ENCODE assay signal across 20 cellular contexts in the genomic region with DNA sequence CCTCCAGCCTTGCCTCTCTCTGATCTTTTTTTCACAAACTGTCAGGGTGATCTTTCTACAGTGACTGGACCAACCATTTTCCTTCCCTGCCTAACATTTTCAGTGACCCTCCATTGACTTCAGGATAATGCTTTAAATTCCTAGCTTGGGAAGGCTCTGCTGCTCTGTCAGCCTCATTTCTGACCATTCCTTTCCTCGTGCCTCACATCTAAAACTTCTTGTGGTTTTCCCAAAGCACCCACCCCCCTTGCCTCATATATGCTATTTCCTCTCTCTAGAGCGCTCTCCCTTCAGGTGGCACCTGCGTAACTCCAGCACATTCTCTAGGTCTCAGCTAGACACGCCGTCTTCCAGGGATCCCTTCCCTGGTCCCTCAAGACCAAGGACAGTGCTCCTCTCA. TPM values are rescaled to one million over a fixed set of nuclear protein-coding genes. Genes with fewer than 3 reads are reported as not detected.
DNase-seq lines count a peak whose midpoint lies in the region; ATAC-seq and TF ChIP-seq lines count a peak whose summit lies in the region.
"Had no signal": no experiment of that assay in that cellular context is flagged by ENCODE, and none has a peak within 500 bp of the region (broad histone marks: within the 10 kb centered on the region; RNA-seq: fewer than 3 reads in every experiment).

No MANE protein-coding gene starts in this region.

- H3K27ac ChIP-seq in trophoblast cell (ENCODE audit: low read depth, low read length) (no peak overlapping the region), stomach (no peak overlapping the region)
- H3K27ac ChIP-seq: A549, RWPE1 had no signal

- H3K23ac ChIP-seq in trophoblast cell (ENCODE audit: low read length), result no peak overlapping the region

- H2BK12ac ChIP-seq in trophoblast cell (ENCODE audit: low read length), result no peak overlapping the region

- no peak overlapping the region for H3K4me3 ChIP-seq in trophoblast cell (ENCODE audit: low read depth, low read length)
- no peak overlapping the region for H3K4me3 ChIP-seq in stomach
- H3K4me3 ChIP-seq: A549 had no signal

- H3K9me3 Mint-ChIP-seq in WTC11, result no peaks in the 10 kb centered on the region
- H3K9me3 Mint-ChIP-seq: CD4-positive, alpha-beta T cell had no signal

- TF ChIP-seq CTCF in WTC11 (IDR thresholded peaks at IDR 0.05) (no peak), stomach (IDR thresholded peaks at IDR 0.05) (no peak)

- H3K18ac ChIP-seq in trophoblast cell (ENCODE audit: low read length), result no peak overlapping the region

- H3K4ac ChIP-seq in trophoblast cell (ENCODE audit: low read depth, low read length), result no peak overlapping the region

- ATAC-seq in WTC11, result peak; percentile 34
- no peak for ATAC-seq in T-helper 17 cell

- no peak for TF ChIP-seq EP300 in stomach (IDR thresholded peaks at IDR 0.05)

- no peak overlapping the region for H3K9ac ChIP-seq in trophoblast cell (ENCODE audit: low read length)

- no peak for TF ChIP-seq POLR2A in stomach (IDR thresholded peaks at IDR 0.05)

- DNase-seq in EH (ENCODE audit: low read depth), result peak; percentile 70
- DNase-seq in WTC11 (ENCODE audit: low spot score), result no peak
- peak; percentile 24 for DNase-seq in glomerular visceral epithelial cell (ENCODE audit: extremely low spot score)
- DNase-seq in trophoblast cell, result peak; percentile 48 to 51
- DNase-seq in T-helper 17 cell, result no peak
- DNase-seq in stomach, result no peak
- no peak for DNase-seq in NCI-H2227 (lab: John Stamatoyannopoulos, UW; ENCODE audit: unreplicated experiment)
- DNase-seq: CD4-positive, alpha-beta T cell; DMS79 treated with DMSO at 0.1 percent for 48 hours; GF-D8; H7; NCI-H146; NCI-H345; NCI-H69; NK-92 treated with Interleukin-12 subunit alpha and Interleukin-12 subunit beta, amount 100 ng/mL, for 24 hours; OCI-M1 had no signal

- H3K36me3 Mint-ChIP-seq in WTC11 (no peaks in the 10 kb centered on the region), T-helper 17 cell (ENCODE audit: low read depth) (no peaks in the 10 kb centered on the region)

- no peaks in the 10 kb centered on the region for H3K4me1 Mint-ChIP-seq in WTC11
- H3K4me1 Mint-ChIP-seq in T-helper 17 cell, result peaks cover 6% of the 10 kb centered on the region

- no peak overlapping the region for H2AK5ac ChIP-seq in trophoblast cell (ENCODE audit: low read length)

- no CpG with 5 or more reads among the region's 5 CpGs for WGBS in trophoblast cell (ENCODE audit: extremely low coverage, insufficient coverage, insufficient read length)
- 46 to 62% (median 48%) methylated on average over 5 of the region's 5 CpGs for WGBS in stomach, 5 donors

- H3K79me2 ChIP-seq in trophoblast cell (ENCODE audit: control insufficient read depth, insufficient read depth, low read length, poor library complexity), result no peaks in the 10 kb centered on the region

- H3K36me3 ChIP-seq in trophoblast cell (ENCODE audit: control insufficient read depth in 1 of 2, insufficient read depth in 2 of 2, low read length in 2 of 2), result no peaks in the 10 kb centered on the region
- no peaks in the 10 kb centered on the region for H3K36me3 ChIP-seq in stomach

- H2BK120ac ChIP-seq in trophoblast cell (ENCODE audit: insufficient read depth, low read length, poor library complexity), result no peak overlapping the region

- H3K14ac ChIP-seq in trophoblast cell (ENCODE audit: low read length), result no peak overlapping the region

- no peak overlapping the region for H4K91ac ChIP-seq in trophoblast cell (ENCODE audit: low read depth, low read length)

- H3K27me3 ChIP-seq in trophoblast cell (ENCODE audit: insufficient read depth, low read length) (no peaks in the 10 kb centered on the region), stomach (peaks cover 0 to 3% (median 0%) of the 10 kb centered on the region in 3 donors)

- H3K9me3 ChIP-seq in trophoblast cell (ENCODE audit: insufficient read depth, low read depth, low read length) (peaks cover 2% of the 10 kb centered on the region), T-helper 17 cell (ENCODE audit: control insufficient read depth, low read length, poor library complexity, severe bottlenecking) (no peaks in the 10 kb centered on the region), stomach (no peaks in the 10 kb centered on the region)
- H3K9me3 ChIP-seq: A549 had no signal

- POLR2A ChIA-PET in WTC11 (lab: Charles Lee), result no interaction called here

- H3K27me3 Mint-ChIP-seq in WTC11 (ENCODE audit: low read depth) (no peaks in the 10 kb centered on the region; the same call in 1 of the 2 replicates), T-helper 17 cell (peaks cover 31% of the 10 kb centered on the region)

- H3K4me3 Mint-ChIP-seq in WTC11 (no peak overlapping the region), T-helper 17 cell (no peak overlapping the region)
- H3K4me3 Mint-ChIP-seq: CD4-positive, alpha-beta T cell had no signal

- no peak overlapping the region for H4K8ac ChIP-seq in trophoblast cell (ENCODE audit: low read depth, low read length)

- H2AFZ ChIP-seq in trophoblast cell (ENCODE audit: insufficient read depth, low read length, poor library complexity), result no peak overlapping the region

- no peaks in the 10 kb centered on the region for H3K79me1 ChIP-seq in trophoblast cell (ENCODE audit: low read length)

- no peak overlapping the region for H3K4me2 ChIP-seq in trophoblast cell (ENCODE audit: low read length)
- H3K4me2 ChIP-seq: A549 had no signal

- H3K4me1 ChIP-seq in trophoblast cell (ENCODE audit: control insufficient read depth in 1 of 2, insufficient read depth in 2 of 2, low read length in 2 of 2) (peaks cover 0 to 2% of the 10 kb centered on the region in 2 experiments), stomach (no peaks in the 10 kb centered on the region)
- H3K4me1 ChIP-seq: A549 had no signal

- H3K27ac Mint-ChIP-seq in WTC11 (no peak overlapping the region), T-helper 17 cell (no peak overlapping the region)
- H3K27ac Mint-ChIP-seq: CD4-positive, alpha-beta T cell had no signal

- CTCF ChIA-PET in WTC11 (lab: Charles Lee), result no interaction called here

- H4K12ac ChIP-seq in trophoblast cell (ENCODE audit: low read depth, low read length), result no peak overlapping the region

- H2BK5ac ChIP-seq in trophoblast cell (ENCODE audit: low read depth, low read length, poor library complexity), result no peak overlapping the region

- intact Hi-C loops in stomach (cut with DNase I; ENCODE audit: low total_unique reads), result no loop called here

TF ChIP-seq in WTC11, 78 proteins besides CTCF, POLR2A, EP300 and RAD21:
- TF ChIP-seq, protein P1, sequence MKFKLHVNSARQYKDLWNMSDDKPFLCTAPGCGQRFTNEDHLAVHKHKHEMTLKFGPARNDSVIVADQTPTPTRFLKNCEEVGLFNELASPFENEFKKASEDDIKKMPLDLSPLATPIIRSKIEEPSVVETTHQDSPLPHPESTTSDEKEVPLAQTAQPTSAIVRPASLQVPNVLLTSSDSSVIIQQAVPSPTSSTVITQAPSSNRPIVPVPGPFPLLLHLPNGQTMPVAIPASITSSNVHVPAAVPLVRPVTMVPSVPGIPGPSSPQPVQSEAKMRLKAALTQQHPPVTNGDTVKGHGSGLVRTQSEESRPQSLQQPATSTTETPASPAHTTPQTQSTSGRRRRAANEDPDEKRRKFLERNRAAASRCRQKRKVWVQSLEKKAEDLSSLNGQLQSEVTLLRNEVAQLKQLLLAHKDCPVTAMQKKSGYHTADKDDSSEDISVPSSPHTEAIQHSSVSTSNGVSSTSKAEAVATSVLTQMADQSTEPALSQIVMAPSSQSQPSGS (CRISPR knock-in tag; IDR thresholded peaks at IDR 0.05; ENCODE audit: borderline replicate concordance, low read depth), result no peak
- TF ChIP-seq KAT7 (CRISPR knock-in tag; IDR thresholded peaks at IDR 0.05; ENCODE audit: borderline replicate concordance) (no peak), CREB1 (CRISPR knock-in tag; IDR thresholded peaks at IDR 0.05) (no peak), ZNF512 (CRISPR knock-in tag; IDR thresholded peaks at IDR 0.05; ENCODE audit: borderline replicate concordance) (no peak), ATF3 (CRISPR knock-in tag; conservative IDR thresholded peaks at IDR 0.05) (no peak), IRF2 (CRISPR knock-in tag; IDR thresholded peaks at IDR 0.05; ENCODE audit: borderline replicate concordance, low read depth) (no peak)
TF ChIP-seq in WTC11: peak in this region for 0.

RNA-seq across cellular contexts. Expression of gene DRC1, which starts 37.2 kb away (rescaled TPM):
- total RNA-seq in WTC11 (2021) (0.55 TPM in 1 of 3 replicates, not detected in the others), T-helper 17 cell (not detected), stomach (1 to 10 TPM in 1 of 5 donors, not detected in 4; 2.2 TPM)
- polyA plus RNA-seq in trophoblast cell (2013), result 0.08 TPM in 2 replicates
- polyA plus RNA-seq in stomach, result not detected
- total RNA-seq: CD4-positive, alpha-beta T cell; HT-29; SK-MEL-5 had no signal

RNA-seq across cellular contexts. Expression of gene OTOF, which starts 39.0 kb away (rescaled TPM):
- total RNA-seq in WTC11 (2021), result 0.05 to 0.26 TPM (median 0.07 TPM) in 3 replicates
- polyA plus RNA-seq in trophoblast cell (2013), result 0.12 and 0.17 TPM in 2 replicates
- total RNA-seq in T-helper 17 cell, result under 1 TPM; 0.50 to 0.87 TPM
- total RNA-seq in stomach, result 1 to 10 TPM in 1 of 5 donors, under 1 TPM in 2, not detected in 2; 0.29 to 3.6 (median 0.37) TPM
- polyA plus RNA-seq in stomach, result under 1 TPM in 2 of 3 donors, not detected in 1; 0.06 to 0.18 TPM
- total RNA-seq: HT-29, SK-MEL-5 had no signal

Comparison
In these comparisons a context has a peak if more than half of its experiments do, and no peak if none do; other contexts are left out.
1. DNase-seq: peak in EH (single experiment), glomerular visceral epithelial cell (single experiment) and trophoblast cell (2 of 2); none in WTC11 (single experiment), T-helper 17 cell (0 of 3), stomach (single experiment) and NCI-H2227 (single experiment).